13 cellular contexts compared by ENCODE assay signal in genomic region chr6:14095444-14095843, GRCh38. TPM values are rescaled to one million over a fixed set of nuclear protein-coding genes. Genes with fewer than 3 reads are reported as not detected.
DNase-seq lines count a peak whose midpoint lies in the region; ATAC-seq and TF ChIP-seq lines count a peak whose summit lies in the region.
"Had no signal": no experiment of that assay in that cellular context is flagged by ENCODE, and none has a peak within 500 bp of the region (broad histone marks: within the 10 kb centered on the region; RNA-seq: fewer than 3 reads in every experiment).

No MANE protein-coding gene starts in this region.

- H3K36me3 Mint-ChIP-seq in osteocyte (ENCODE audit: unreplicated experiment), result no peaks in the 10 kb centered on the region

- no peak overlapping the region for H3K4me3 Mint-ChIP-seq in osteocyte (ENCODE audit: unreplicated experiment)
- H3K4me3 Mint-ChIP-seq: activated naive CD4-positive, alpha-beta T cell treated with anti-CD3 and anti-CD28 coated beads, Interleukin-2, amount 50 U/mL, for 24 hours had no signal

- no peaks in the 10 kb centered on the region for H3K4me1 ChIP-seq in gastroesophageal sphincter
- H3K4me1 ChIP-seq in sigmoid colon, result peaks cover 0 to 11% (median 0%) of the 10 kb centered on the region in 4 donors

- no peaks in the 10 kb centered on the region for H3K9me3 Mint-ChIP-seq in osteocyte (ENCODE audit: unreplicated experiment)

- WGBS in gastroesophageal sphincter (ENCODE audit: low coverage in 1 of 2), 2 donors, result 88 to 92% methylated on average over 5 to 6 of the region's 6 CpGs
- 66 to 89% methylated on average over 6 of the region's 6 CpGs for WGBS in sigmoid colon, 2 donors

- H3K9me3 ChIP-seq in gastroesophageal sphincter (no peaks in the 10 kb centered on the region), sigmoid colon (no peaks in the 10 kb centered on the region)
- H3K9me3 ChIP-seq: thyroid gland had no signal

- TF ChIP-seq POLR2A in gastroesophageal sphincter (IDR thresholded peaks at IDR 0.05) (no peak), sigmoid colon (IDR thresholded peaks at IDR 0.05) (no peak)

- H3K27me3 ChIP-seq in gastroesophageal sphincter, result peaks cover 3% of the 10 kb centered on the region
- no peaks in the 10 kb centered on the region for H3K27me3 ChIP-seq in sigmoid colon
- H3K27me3 ChIP-seq: thyroid gland had no signal

- TF ChIP-seq EP300 in gastroesophageal sphincter (IDR thresholded peaks at IDR 0.05), result no peak
- TF ChIP-seq EP300 in sigmoid colon (IDR thresholded peaks at IDR 0.05), result no peak

- H3K27ac Mint-ChIP-seq in osteocyte (ENCODE audit: unreplicated experiment), result no peak overlapping the region
- H3K27ac Mint-ChIP-seq: activated naive CD4-positive, alpha-beta T cell treated with anti-CD3 and anti-CD28 coated beads, Interleukin-2, amount 50 U/mL, for 24 hours had no signal

- TF ChIP-seq CTCF in gastroesophageal sphincter (IDR thresholded peaks at IDR 0.05) (no peak), osteocyte (IDR thresholded peaks at IDR 0.05) (no peak), sigmoid colon (IDR thresholded peaks at IDR 0.05) (no peak)

- intact Hi-C loops in sigmoid colon (cut with DNase I), result no loop called here

- no peak overlapping the region for H3K27ac ChIP-seq in gastroesophageal sphincter
- H3K27ac ChIP-seq in sigmoid colon, result no peak overlapping the region
- H3K27ac ChIP-seq: thyroid gland had no signal

- H3K27me3 Mint-ChIP-seq in osteocyte (ENCODE audit: unreplicated experiment), result peaks cover 4% of the 10 kb centered on the region
- H3K27me3 Mint-ChIP-seq: activated naive CD4-positive, alpha-beta T cell treated with anti-CD3 and anti-CD28 coated beads, Interleukin-2, amount 50 U/mL, for 24 hours had no signal

- no peak overlapping the region for H3K4me3 ChIP-seq in gastroesophageal sphincter
- no peak overlapping the region for H3K4me3 ChIP-seq in sigmoid colon
- H3K4me3 ChIP-seq: thyroid gland had no signal

- peaks cover 29% of the 10 kb centered on the region for H3K4me1 Mint-ChIP-seq in osteocyte (ENCODE audit: unreplicated experiment)

- no peaks in the 10 kb centered on the region for H3K36me3 ChIP-seq in gastroesophageal sphincter
- H3K36me3 ChIP-seq in sigmoid colon, result no peaks in the 10 kb centered on the region
- H3K36me3 ChIP-seq: thyroid gland had no signal

- ATAC-seq in GM18907 (IDR thresholded peaks at IDR 0.05; ENCODE audit: unreplicated experiment) (peak; percentile 70), GM21786 (IDR thresholded peaks at IDR 0.05; ENCODE audit: unreplicated experiment) (peak; percentile 46), HG03571 (IDR thresholded peaks at IDR 0.05; ENCODE audit: unreplicated experiment) (peak; percentile 47), gastroesophageal sphincter (no peak), left lobe of liver (no peak)

- DNase-seq in renal cortical epithelial cell (ENCODE audit: low read depth) (peak; percentile 52), left lobe of liver (ENCODE audit: low spot score) (no peak), osteocyte (ENCODE audit: extremely low spot score, unreplicated experiment) (no peak), sigmoid colon (no peak)
- DNase-seq: DND-41, Karpas-422, NCI-H69, thyroid gland had no signal

RNA-seq across cellular contexts. Expression of gene CD83, which starts 22.1 kb away (rescaled TPM):
- total RNA-seq in renal cortical epithelial cell (5.4 and 11.3 TPM in 2 replicates), gastroesophageal sphincter (1 to 10 TPM in 3 of 4 donors, under 1 TPM in 1; 0.31 to 4.3 (median 2.1) TPM), left lobe of liver (0.38 TPM), osteocyte (1.4 and 1.6 TPM in 2 replicates), sigmoid colon (1 to 10 TPM; 1.1 to 3.0 (median 1.4) TPM)
- 10 to 100 TPM in 1 of 3 donors, 1 to 10 TPM in 1, under 1 TPM in 1; 0.60 to 16.0 (median 3.5) TPM for polyA plus RNA-seq in sigmoid colon

Comparison
In these comparisons a context has a peak if more than half of its experiments do, and no peak if none do; other contexts are left out.
1. ATAC-seq: peak in GM18907 (single experiment), GM21786 (single experiment) and HG03571 (single experiment); none in gastroesophageal sphincter (single experiment) and left lobe of liver (single experiment).